15 cellular contexts compared by ENCODE assay signal in the genomic region with DNA sequence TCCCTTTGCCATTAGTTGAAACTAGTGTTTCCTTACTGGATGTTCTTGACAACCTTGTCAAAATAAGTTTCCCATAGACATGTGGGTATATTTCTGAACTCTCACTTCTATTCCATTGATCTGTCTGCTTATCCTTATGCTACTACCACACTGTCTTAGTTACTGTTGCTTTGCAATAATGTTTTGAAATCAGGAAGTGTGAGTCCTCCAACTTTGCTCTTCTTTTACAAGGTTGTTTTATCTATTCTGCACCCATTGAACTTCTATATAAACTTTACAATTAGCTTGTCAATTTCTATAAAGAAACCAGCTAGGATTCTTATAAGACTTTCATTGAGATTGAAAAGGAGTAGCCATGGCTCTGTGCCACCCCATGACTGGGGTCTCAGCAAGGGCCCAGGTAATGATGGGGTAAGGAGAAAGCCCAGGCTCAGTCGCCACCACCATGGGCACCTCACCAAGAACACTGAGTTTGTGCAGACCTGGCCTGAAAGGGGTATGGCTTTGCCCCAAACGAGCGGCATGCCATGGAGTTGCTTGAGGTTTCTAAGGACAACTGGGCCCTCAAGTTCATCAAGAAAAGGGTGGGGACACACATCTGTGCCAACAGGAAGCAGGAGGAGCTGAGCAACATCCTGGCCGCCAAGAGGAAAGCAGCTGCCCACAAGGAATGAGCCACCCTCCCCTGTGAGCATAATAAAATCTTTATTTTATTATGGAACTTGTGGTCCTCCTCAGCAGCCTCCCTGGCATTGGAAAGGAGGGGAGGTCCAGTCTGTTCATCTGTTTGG. TPM values are rescaled to one million over a fixed set of nuclear protein-coding genes. Genes with fewer than 3 reads are reported as not detected.
DNase-seq lines count a peak whose midpoint lies in the region; ATAC-seq, FAIRE-seq and TF ChIP-seq lines count a peak whose summit lies in the region.
"Had no signal": no experiment of that assay in that cellular context is flagged by ENCODE, and none has a peak within 500 bp of the region (broad histone marks: within the 10 kb centered on the region; RNA-seq: fewer than 3 reads in every experiment).

No MANE protein-coding gene starts in this region.

- H4K20me1 ChIP-seq in GM23338 (replicated peaks; ENCODE audit: insufficient read depth) = no peaks in the 10 kb centered on the region

- H3K36me3 Mint-ChIP-seq in type B pancreatic cell (no peaks in the 10 kb centered on the region), GM23338 (ENCODE audit: low read depth) (peaks cover 4% of the 10 kb centered on the region; the same call in 2 of the 3 replicates)

- H3K27ac Mint-ChIP-seq in type B pancreatic cell (no peak overlapping the region), GM23338 (no peak overlapping the region)
- H3K27ac Mint-ChIP-seq: activated CD4-positive, alpha-beta T cell treated with anti-CD3 and anti-CD28 coated beads for 36 hours; activated T-helper 2 cell treated with anti-CD3 and anti-CD28 coated beads, Interferon-gamma antibody, Interleukin-2, Interleukin-4, amounts not matched to agents 10 μg/mL and 5 μg/mL and 100 μg/mL, durations not matched to agents 14 hours and 24 hours and 36 hours had no signal

- no peaks in the 10 kb centered on the region for H3K79me2 ChIP-seq in GM23338 (replicated peaks; ENCODE audit: insufficient read depth)

- no peaks in the 10 kb centered on the region for H3K36me3 ChIP-seq in MG63
- no peaks in the 10 kb centered on the region for H3K36me3 ChIP-seq in left lung
- no peaks in the 10 kb centered on the region for H3K36me3 ChIP-seq in GM23338 (ENCODE audit: insufficient read depth)
- H3K36me3 ChIP-seq: cardiac muscle cell, SJSA1 had no signal

- FAIRE-seq in colon (lab: Jason Lieb, UNC) = peak; percentile 51
- FAIRE-seq: frontal cortex had no signal

- peak; percentile 61 for ATAC-seq in left lung
- no peak for ATAC-seq in GM21825 (IDR thresholded peaks at IDR 0.05; ENCODE audit: unreplicated experiment)
- ATAC-seq in GM21723 (IDR thresholded peaks at IDR 0.05; ENCODE audit: unreplicated experiment) = no peak
- ATAC-seq in GM23338 = no peak
- ATAC-seq: activated CD4-positive, alpha-beta T cell treated with anti-CD3 and anti-CD28 coated beads for 36 hours had no signal

- no peak overlapping the region for H2AFZ ChIP-seq in GM23338

- no peaks in the 10 kb centered on the region; the same call in 1 of the 2 replicates for H3K9me2 ChIP-seq in GM23338 (ENCODE audit: insufficient read depth)

- no peaks in the 10 kb centered on the region for H3K9me3 ChIP-seq in MG63
- H3K9me3 ChIP-seq in left lung = no peaks in the 10 kb centered on the region
- H3K9me3 ChIP-seq: SJSA1 had no signal

- peaks cover 4% of the 10 kb centered on the region for H3K9me3 Mint-ChIP-seq in type B pancreatic cell
- H3K9me3 Mint-ChIP-seq in GM23338 = peaks cover 50% of the 10 kb centered on the region
- H3K9me3 Mint-ChIP-seq: activated T-helper 2 cell treated with anti-CD3 and anti-CD28 coated beads, Interferon-gamma antibody, Interleukin-2, Interleukin-4, amounts not matched to agents 10 μg/mL and 5 μg/mL and 100 μg/mL, durations not matched to agents 14 hours and 24 hours and 36 hours had no signal

- H3K27me3 ChIP-seq in MG63 (no peaks in the 10 kb centered on the region), left lung (no peaks in the 10 kb centered on the region), GM23338 (ENCODE audit: insufficient read depth) (no peaks in the 10 kb centered on the region)
- H3K27me3 ChIP-seq: cardiac muscle cell, SJSA1 had no signal

- no peak overlapping the region for H3K4me3 ChIP-seq in MG63
- H3K4me3 ChIP-seq in left lung = no peak overlapping the region
- H3K4me3 ChIP-seq in GM23338 = no peak overlapping the region
- H3K4me3 ChIP-seq: cardiac muscle cell, SJSA1 had no signal

- H3K27ac ChIP-seq in left lung (peak overlapping the region; percentile 57 to 89), GM23338 (ENCODE audit: low read depth) (no peak overlapping the region)
- H3K27ac ChIP-seq: cardiac muscle cell, SJSA1 had no signal

- intact Hi-C loops in left lung (cut with DNase I) = no loop called here

- in situ Hi-C loops in ACHN (cut with HindIII; ENCODE audit: low pct_ligation_motif_present, low pct_unique_long_range_greater_than_20kb, low sequenced_read_pairs) = no loop called here

- no peak overlapping the region for H3K4me3 Mint-ChIP-seq in type B pancreatic cell
- no peak overlapping the region for H3K4me3 Mint-ChIP-seq in GM23338
- H3K4me3 Mint-ChIP-seq: activated CD4-positive, alpha-beta T cell treated with anti-CD3 and anti-CD28 coated beads for 36 hours had no signal

- H3K4me1 ChIP-seq in left lung (peaks cover 4 to 72% of the 10 kb centered on the region in 2 donors), GM23338 (ENCODE audit: insufficient read depth) (no peaks in the 10 kb centered on the region)

- peak; percentile 68 for DNase-seq in MG63
- DNase-seq in left lung = peak; percentile 59 to 68
- DNase-seq in type B pancreatic cell (ENCODE audit: extremely low spot score, unreplicated experiment) = peak; percentile 11
- no peak for DNase-seq in ACHN
- no peak for DNase-seq in GM23338 (ENCODE audit: low spot score)
- DNase-seq: activated CD4-positive, alpha-beta T cell treated with anti-CD3 and anti-CD28 coated beads for 36 hours; DMS79; NCI-H2171 treated with DMSO at 0.1 percent for 48 hours had no signal

- H3K27me3 Mint-ChIP-seq in type B pancreatic cell = peaks cover 3% of the 10 kb centered on the region
- peaks cover 8% of the 10 kb centered on the region for H3K27me3 Mint-ChIP-seq in GM23338 (ENCODE audit: insufficient read depth, low read depth, poor library complexity)

- no peaks in the 10 kb centered on the region for H3K4me1 Mint-ChIP-seq in type B pancreatic cell (ENCODE audit: unreplicated experiment)
- no peaks in the 10 kb centered on the region for H3K4me1 Mint-ChIP-seq in GM23338

- no peaks in the 10 kb centered on the region for H3F3A ChIP-seq in GM23338 (replicated peaks; ENCODE audit: low read depth)

- H3K4me2 ChIP-seq in GM23338 = no peak overlapping the region

- TF ChIP-seq CTCF in left lung (IDR thresholded peaks at IDR 0.05) = no peak
- TF ChIP-seq CTCF in type B pancreatic cell (conservative IDR thresholded peaks at IDR 0.05) = no peak
- TF ChIP-seq CTCF in GM23338 (conservative IDR thresholded peaks at IDR 0.05; ENCODE audit: low read depth in 2 of 2) = no peak

TF ChIP-seq in GM23338, 12 proteins besides CTCF, POLR2A, EP300 and RAD21:
- TF ChIP-seq EZH2phosphoT487 (IDR thresholded peaks at IDR 0.05; ENCODE audit: unreplicated experiment) = no peak

RNA-seq across cellular contexts. Expression of gene CD14, which starts 24.1 kb away (rescaled TPM):
- total RNA-seq in MG63 (2014; rRNA removed; shearing (Covaris generic); ENCODE audit: low replicate concordance) = 0.49 and 2.6 TPM in 2 replicates
- 100 to 1,000 TPM in 1 of 2 donors, 10 to 100 TPM in 1; 76.8 to 252 TPM for total RNA-seq in left lung
- 0.17 TPM in 1 of 2 replicates, not detected in the other for total RNA-seq in type B pancreatic cell (ENCODE audit: low replicate concordance)
- not detected in 2 replicates for total RNA-seq in GM23338 (2014; rRNA removed; shearing (Covaris generic))
- 0.17 TPM in 1 of 2 replicates, not detected in the other for polyA plus RNA-seq in GM23338 (2016; fragmentation: Nextera tagmentation; extraction: Ambion mirVana)

RNA-seq across cellular contexts. Expression of gene TMCO6, which starts 30.3 kb away (rescaled TPM):
- total RNA-seq in MG63 (2014; rRNA removed; shearing (Covaris generic); ENCODE audit: low replicate concordance) = 5.5 and 10.7 TPM in 2 replicates
- total RNA-seq in left lung (10 to 100 TPM in 1 of 2 donors, 1 to 10 TPM in 1; 7.6 to 12.8 TPM), type B pancreatic cell (ENCODE audit: low replicate concordance) (26.2 and 29.4 TPM in 2 replicates)
- 19.9 and 37.4 TPM in 2 replicates for total RNA-seq in GM23338 (2014; rRNA removed; shearing (Covaris generic))
- 18.7 and 19.0 TPM in 2 replicates for polyA plus RNA-seq in GM23338 (2016; fragmentation: Nextera tagmentation; extraction: Ambion mirVana)

RNA-seq across cellular contexts. Expression of gene NDUFA2, which starts 38.5 kb away (rescaled TPM):
- total RNA-seq in MG63 (2014; rRNA removed; shearing (Covaris generic); ENCODE audit: low replicate concordance) = 86.0 and 94.5 TPM in 2 replicates
- total RNA-seq in left lung = 10 to 100 TPM; 50.2 to 62.8 TPM
- 65.0 and 66.4 TPM in 2 replicates for total RNA-seq in type B pancreatic cell (ENCODE audit: low replicate concordance)
- total RNA-seq in GM23338 (2014; rRNA removed; shearing (Covaris generic)) = 48.8 and 55.7 TPM in 2 replicates
- polyA plus RNA-seq in GM23338 (2016; fragmentation: Nextera tagmentation; extraction: Ambion mirVana) = 292 and 317 TPM in 2 replicates

RNA-seq across cellular contexts. Expression of gene IK, which starts 38.7 kb away (rescaled TPM):
- 53.6 and 96.7 TPM in 2 replicates for total RNA-seq in MG63 (2014; rRNA removed; shearing (Covaris generic); ENCODE audit: low replicate concordance)
- total RNA-seq in left lung = 10 to 100 TPM; 53.9 to 58.5 TPM
- 81.9 and 100 TPM in 2 replicates for total RNA-seq in type B pancreatic cell (ENCODE audit: low replicate concordance)
- total RNA-seq in GM23338 (2014; rRNA removed; shearing (Covaris generic)) = 58.9 and 77.3 TPM in 2 replicates
- 116 and 128 TPM in 2 replicates for polyA plus RNA-seq in GM23338 (2016; fragmentation: Nextera tagmentation; extraction: Ambion mirVana)

RNA-seq across cellular contexts. Expression of gene SLC35A4, which starts 44.3 kb away (rescaled TPM):
- 21.7 and 24.8 TPM in 2 replicates for total RNA-seq in MG63 (2014; rRNA removed; shearing (Covaris generic); ENCODE audit: low replicate concordance)
- total RNA-seq in left lung (10 to 100 TPM; 78.6 to 82.8 TPM), type B pancreatic cell (ENCODE audit: low replicate concordance) (82.6 and 85.8 TPM in 2 replicates)
- 34.4 and 39.1 TPM in 2 replicates for total RNA-seq in GM23338 (2014; rRNA removed; shearing (Covaris generic))
- polyA plus RNA-seq in GM23338 (2016; fragmentation: Nextera tagmentation; extraction: Ambion mirVana) = 17.7 and 19.0 TPM in 2 replicates

Comparison
In these comparisons a context has a peak if more than half of its experiments do, and no peak if none do; other contexts are left out.
1. DNase-seq: peak in MG63 (single experiment), left lung (2 of 2) and type B pancreatic cell (single experiment); none in ACHN (single experiment) and GM23338 (single experiment).
2. RNA of gene CD14, which starts 24.1 kb away (total RNA-seq): 76.8 to 252 TPM in left lung; 0.49 to 2.6 TPM in MG63, 0.17 TPM in type B pancreatic cell and not detected in GM23338; every median in the first group is over 10 times any median in the second.